In the genomic region with DNA sequence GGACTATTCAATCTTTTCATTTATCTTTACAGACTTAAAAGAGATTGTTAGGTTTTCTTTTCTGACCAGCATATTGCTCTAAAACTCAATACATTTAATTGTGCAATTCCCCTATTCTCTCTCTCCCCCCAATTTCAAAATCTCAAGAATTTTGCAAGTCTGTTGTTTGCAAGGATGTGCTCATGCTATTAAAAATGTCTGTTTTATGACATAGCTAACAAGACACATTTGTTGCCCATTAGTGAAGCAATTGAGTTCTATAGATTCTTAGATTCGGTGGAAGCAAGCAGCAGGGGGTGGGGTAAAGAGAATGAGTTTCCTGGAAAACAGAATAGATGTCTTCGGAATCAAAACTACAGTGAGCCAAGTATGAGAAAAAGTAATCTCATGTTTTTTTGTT, we compare ENCODE assay signal across 21 cellular contexts. TPM values are rescaled to one million over a fixed set of nuclear protein-coding genes. Genes with fewer than 3 reads are reported as not detected.
A peak's percentile ranks its signal among the peaks of the same experiment; 100 is the strongest.
DNase-seq lines count a peak whose midpoint lies in the region; ATAC-seq and TF ChIP-seq lines count a peak whose summit lies in the region.
"Had no signal": no experiment of that assay in that cellular context is flagged by ENCODE, and none has a peak within 500 bp of the region (broad histone marks: within the 10 kb centered on the region; RNA-seq: fewer than 3 reads in every experiment).

No MANE protein-coding gene starts in this region.

- POLR2A ChIA-PET in MCF 10A (lab: Yijun Ruan, JAX) (interaction anchor here (0.8 to 5.5 kb wide), 14 partner anchors 10 to 215 kb away, joined by 3 to 517 read pairs (median 30); a partner anchor contains a TSS), RWPE1 (lab: Yijun Ruan, JAX; ENCODE audit: low non-redundant PET) (no interaction called here)

- H3K27me3 Mint-ChIP-seq in MCF 10A (ENCODE audit: insufficient read depth, unreplicated experiment) = no peaks in the 10 kb centered on the region
- H3K27me3 Mint-ChIP-seq: activated naive CD4-positive, alpha-beta T cell treated with anti-CD3 and anti-CD28 coated beads, Interleukin-2, amount 10 ng/mL, durations not matched to agents 7 days and 5 days; CD4-positive, alpha-beta T cell; naive thymus-derived CD4-positive, alpha-beta T cell had no signal

- no peaks in the 10 kb centered on the region for H3K36me3 Mint-ChIP-seq in MCF 10A (ENCODE audit: insufficient read depth, unreplicated experiment)
- H3K36me3 Mint-ChIP-seq: activated naive CD4-positive, alpha-beta T cell treated with anti-CD3 and anti-CD28 coated beads, Interleukin-2, amount 10 ng/mL, durations not matched to agents 7 days and 5 days; immature natural killer cell; naive thymus-derived CD4-positive, alpha-beta T cell had no signal

- H3K4me1 ChIP-seq in breast epithelium = peaks cover 3 to 8% of the 10 kb centered on the region in 2 donors

- H3K27ac Mint-ChIP-seq in MCF 10A (ENCODE audit: low read depth, unreplicated experiment) = peak overlapping the region; percentile 82
- H3K27ac Mint-ChIP-seq: activated naive CD4-positive, alpha-beta T cell treated with anti-CD3 and anti-CD28 coated beads, Interleukin-2, amount 10 ng/mL, durations not matched to agents 7 days and 5 days; CD4-positive, alpha-beta T cell; immature natural killer cell had no signal

- H3K36me3 ChIP-seq in breast epithelium = no peaks in the 10 kb centered on the region
- H3K36me3 ChIP-seq in MG63 = no peaks in the 10 kb centered on the region
- H3K36me3 ChIP-seq: heart left ventricle, Peyer's patch, thyroid gland had no signal

- H3K27ac ChIP-seq in breast epithelium (no peak overlapping the region), RWPE1 (peak overlapping the region; percentile 99)
- H3K27ac ChIP-seq: coronary artery, Peyer's patch, thyroid gland had no signal

- H3K9me3 ChIP-seq in breast epithelium = no peaks in the 10 kb centered on the region
- H3K9me3 ChIP-seq in MG63 = no peaks in the 10 kb centered on the region
- H3K9me3 ChIP-seq: heart left ventricle, Peyer's patch, thyroid gland had no signal

- BruUV-seq in MCF 10A (replicated peaks; lab: Mats Ljungman, UMichigan) = no TSS peak

- TF ChIP-seq CTCF in MCF 10A (IDR thresholded peaks at IDR 0.05; ENCODE audit: unreplicated experiment) (no peak), breast epithelium (IDR thresholded peaks at IDR 0.05) (no peak), RWPE1 (conservative IDR thresholded peaks at IDR 0.05; ENCODE audit: low read depth) (no peak)

- peak; percentile 75 for DNase-seq in MCF 10A (ENCODE audit: unreplicated experiment)
- DNase-seq in breast epithelium (ENCODE audit: low spot score in 2 of 2) = no peak
- DNase-seq in RWPE1 (ENCODE audit: low spot score) = no peak
- DNase-seq in fibroblast of peridontal ligament (ENCODE audit: extremely low read depth) = peak; percentile 76
- DNase-seq in DMS153 treated with DMSO at 0.1 percent for 48 hours (lab: John Stamatoyannopoulos, UW; ENCODE audit: unreplicated experiment) = no peak
- no peak for DNase-seq in NCI-H1436 treated with DMSO at 0.1 percent for 48 hours (lab: John Stamatoyannopoulos, UW)
- no peak for DNase-seq in MG63
- DNase-seq: 8988T; activated naive CD4-positive, alpha-beta T cell treated with anti-CD3 and anti-CD28 coated beads, Interleukin-2, amount 10 ng/mL, durations not matched to agents 7 days and 5 days; CD4-positive, alpha-beta T cell; heart left ventricle; immature natural killer cell; mammary epithelial cell; MM.1S; naive thymus-derived CD4-positive, alpha-beta T cell; NCI-H2029 treated with DMSO at 0.1 percent for 48 hours; NCI-H69; Peyer's patch; thyroid gland had no signal

- CTCF ChIA-PET in MCF 10A (lab: Yijun Ruan, JAX) = interaction anchor here (0.6 to 5.5 kb wide), 7 partner anchors 9 to 178 kb away, joined by 3 to 109 read pairs (median 4); a partner anchor contains a TSS
- CTCF ChIA-PET in RWPE1 (lab: Yijun Ruan, JAX) = no interaction called here

- H3K4me3 Mint-ChIP-seq in MCF 10A (ENCODE audit: unreplicated experiment) = no peak overlapping the region
- H3K4me3 Mint-ChIP-seq: activated naive CD4-positive, alpha-beta T cell treated with anti-CD3 and anti-CD28 coated beads, Interleukin-2, amount 10 ng/mL, durations not matched to agents 7 days and 5 days; CD4-positive, alpha-beta T cell; immature natural killer cell; naive thymus-derived CD4-positive, alpha-beta T cell had no signal

- no peaks in the 10 kb centered on the region for H3K27me3 ChIP-seq in breast epithelium
- H3K27me3 ChIP-seq in MG63 = no peaks in the 10 kb centered on the region
- H3K27me3 ChIP-seq: heart left ventricle, Peyer's patch, thyroid gland had no signal

- TF ChIP-seq POLR2A in breast epithelium (IDR thresholded peaks at IDR 0.05) = no peak

- no peaks in the 10 kb centered on the region for H3K9me3 Mint-ChIP-seq in MCF 10A (ENCODE audit: unreplicated experiment)
- H3K9me3 Mint-ChIP-seq: activated naive CD4-positive, alpha-beta T cell treated with anti-CD3 and anti-CD28 coated beads, Interleukin-2, amount 10 ng/mL, durations not matched to agents 7 days and 5 days; CD4-positive, alpha-beta T cell; immature natural killer cell; naive thymus-derived CD4-positive, alpha-beta T cell had no signal

- no peak for ATAC-seq in GM21390 (IDR thresholded peaks at IDR 0.05; ENCODE audit: unreplicated experiment)
- ATAC-seq: heart left ventricle; naive thymus-derived CD4-positive, alpha-beta T cell had no signal

- H3K4me1 Mint-ChIP-seq in MCF 10A (ENCODE audit: insufficient read depth, unreplicated experiment) = peaks cover 34% of the 10 kb centered on the region
- H3K4me1 Mint-ChIP-seq: immature natural killer cell had no signal

- intact Hi-C loops in MCF 10A (cut with micrococcal nuclease) = loop anchor here (5.0 kb wide), 3 partner anchors 42 to 427 kb away; no protein-coding TSS in a partner anchor
- intact Hi-C loops in breast epithelium (cut with DNase I; ENCODE audit: low total_unique reads) = loop anchor here (5.0 to 10.0 kb wide), 2 partner anchors 117 to 195 kb away; no protein-coding TSS in a partner anchor

- H3K4me3 ChIP-seq in breast epithelium (no peak overlapping the region), MG63 (no peak overlapping the region)
- H3K4me3 ChIP-seq: coronary artery, heart left ventricle, Peyer's patch, thyroid gland had no signal

RNA-seq across cellular contexts. Expression of a gene that starts 8.5 kb away (rescaled TPM):
- total RNA-seq in MCF 10A (2022) (666 and 744 TPM in 2 replicates), breast epithelium (100 to 1,000 TPM; 151 to 350 (median 287) TPM)
- total RNA-seq in MG63 (2014; rRNA removed; shearing (Covaris generic); ENCODE audit: low replicate concordance) = 425 and 559 TPM in 2 replicates

RNA-seq across cellular contexts. Expression of a gene that starts 21.6 kb away (rescaled TPM):
- total RNA-seq in MCF 10A (2022) (3.9 and 5.1 TPM in 2 replicates), breast epithelium (10 to 100 TPM in 2 of 3 donors, 1 to 10 TPM in 1; 5.3 to 54.4 (median 29.2) TPM)
- 0.17 and 1.1 TPM in 2 replicates for total RNA-seq in MG63 (2014; rRNA removed; shearing (Covaris generic); ENCODE audit: low replicate concordance)

Comparison
In these comparisons a context has a peak if more than half of its experiments do, and no peak if none do; other contexts are left out.
1. DNase-seq: peak in MCF 10A (single experiment) and fibroblast of peridontal ligament (single experiment); none in breast epithelium (0 of 2), RWPE1 (single experiment), DMS153 treated with DMSO at 0.1 percent for 48 hours (single experiment), NCI-H1436 treated with DMSO at 0.1 percent for 48 hours (single experiment) and MG63 (single experiment).